Comparison of ENCODE assay signal across 8 cellular contexts in genomic region chr17:30476726-30477082, GRCh38. TPM values are rescaled to one million over a fixed set of nuclear protein-coding genes. Genes with fewer than 3 reads are reported as not detected.
DNase-seq lines count a peak whose midpoint lies in the region; ATAC-seq and TF ChIP-seq lines count a peak whose summit lies in the region.

No MANE protein-coding gene starts in this region.

- H3K9ac ChIP-seq in ES-I3 (ENCODE audit: low read depth, low read length): peak overlapping the region; percentile 68; the same call in 1 of the 2 replicates

- peak; percentile 17 for ATAC-seq in HG02571 (IDR thresholded peaks at IDR 0.05; ENCODE audit: unreplicated experiment)
- ATAC-seq in Panc1: peak; percentile 52
- no peak for ATAC-seq in central memory CD8-positive, alpha-beta T cell (replicated peaks; ENCODE audit: extremely low read depth, poor library complexity, severe bottlenecking)
- peak; percentile 10 to 14 for ATAC-seq in lower lobe of right lung
- no peak for ATAC-seq in HG03521 (IDR thresholded peaks at IDR 0.05; ENCODE audit: unreplicated experiment)

- no peaks in the 10 kb centered on the region for H3K27me3 Mint-ChIP-seq in central memory CD8-positive, alpha-beta T cell

- H3K27ac ChIP-seq in Panc1 (ENCODE audit: low read length): peak overlapping the region; percentile 98
- peak overlapping the region; percentile 92 for H3K27ac ChIP-seq in lower lobe of right lung
- peak overlapping the region in 2 of 3 donors; percentile 94 to 95 for H3K27ac ChIP-seq in thyroid gland

- no TSS peak for BruUV-seq in Panc1 (replicated peaks; lab: Mats Ljungman, UMichigan)

- H3K9me3 ChIP-seq in ES-I3 (ENCODE audit: control insufficient read depth, insufficient read depth, low read length) (no peaks in the 10 kb centered on the region), Panc1 (ENCODE audit: control insufficient read depth, insufficient read depth, low read depth, low read length) (no peaks in the 10 kb centered on the region), lower lobe of right lung (no peaks in the 10 kb centered on the region), thyroid gland (no peaks in the 10 kb centered on the region)

- peaks cover 26% of the 10 kb centered on the region for H3K4me1 Mint-ChIP-seq in central memory CD8-positive, alpha-beta T cell

- DNase-seq in Panc1 (ENCODE audit: low read depth, low spot score): no peak
- no peak for DNase-seq in central memory CD8-positive, alpha-beta T cell (ENCODE audit: low spot score in 2 of 2)
- DNase-seq in lower lobe of right lung: no peak
- DNase-seq in thyroid gland: no peak
- no peak for DNase-seq in NCI-H2081 (lab: John Stamatoyannopoulos, UW)

- intact Hi-C loops in Panc1 (cut with micrococcal nuclease; ENCODE audit: unreplicated experiment) (no loop called here), lower lobe of right lung (cut with DNase I) (no loop called here), thyroid gland (cut with DNase I) (no loop called here)

- TF ChIP-seq CTCF in Panc1 (IDR thresholded peaks at IDR 0.05): no peak
- no peak for TF ChIP-seq CTCF in lower lobe of right lung (IDR thresholded peaks at IDR 0.05)
- no peak for TF ChIP-seq CTCF in thyroid gland (IDR thresholded peaks at IDR 0.05)

- H3K4me3 Mint-ChIP-seq in central memory CD8-positive, alpha-beta T cell: peak overlapping the region; percentile 95

- H3K4me1 ChIP-seq in ES-I3 (ENCODE audit: insufficient read depth, low read length) (no peaks in the 10 kb centered on the region), Panc1 (ENCODE audit: control insufficient read depth, insufficient read depth, low read length) (peaks cover 12% of the 10 kb centered on the region), lower lobe of right lung (peaks cover 21% of the 10 kb centered on the region), thyroid gland (peaks cover 5 to 19% of the 10 kb centered on the region in 2 donors)

- no peak for TF ChIP-seq POLR2A in thyroid gland (IDR thresholded peaks at IDR 0.05)

- H3K4me3 ChIP-seq in Panc1 (ENCODE audit: low read depth in 2 of 2, low read length in 2 of 2) (peak overlapping the region; percentile 88 to 91), lower lobe of right lung (peak overlapping the region; percentile 69), thyroid gland (replicated peaks in 1 of 3) (peak overlapping the region in 1 of 3 donors; percentile 95)

- 28 to 29% methylated on average over 7 of the region's 7 CpGs for WGBS in thyroid gland, 2 donors

- POLR2A ChIA-PET in Panc1 (lab: Charles Lee): interaction anchor here (0.7 to 1.6 kb wide), 2 partner anchors 124 to 255 kb away, joined by 4 read pairs; no protein-coding TSS in a partner anchor

- H3K27ac Mint-ChIP-seq in central memory CD8-positive, alpha-beta T cell (ENCODE audit: low read depth): peak overlapping the region; percentile 99

- in situ Hi-C loops in Panc1 (cut with HindIII; ENCODE audit: low pct_unique_long_range_greater_than_20kb, low sequenced_read_pairs): no loop called here

- H3K27me3 ChIP-seq in Panc1 (ENCODE audit: control insufficient read depth, insufficient read depth, low read length) (no peaks in the 10 kb centered on the region), lower lobe of right lung (ENCODE audit: low read depth) (no peaks in the 10 kb centered on the region), thyroid gland (no peaks in the 10 kb centered on the region)

- CTCF ChIA-PET in Panc1 (lab: Charles Lee): interaction anchor here (0.9 kb wide), 1 partner anchor 24 kb away, joined by 3 read pairs; no protein-coding TSS in a partner anchor

- peaks cover 34% of the 10 kb centered on the region for H3K36me3 Mint-ChIP-seq in central memory CD8-positive, alpha-beta T cell (ENCODE audit: insufficient read depth)

- no peaks in the 10 kb centered on the region for H3K9me3 Mint-ChIP-seq in central memory CD8-positive, alpha-beta T cell

- H3K36me3 ChIP-seq in ES-I3 (ENCODE audit: insufficient read depth, low read length): peaks cover 2% of the 10 kb centered on the region; the same call in 1 of the 2 replicates
- peaks cover 7% of the 10 kb centered on the region for H3K36me3 ChIP-seq in Panc1 (ENCODE audit: control insufficient read depth, insufficient read depth, low read length)
- H3K36me3 ChIP-seq in lower lobe of right lung: peaks cover 28% of the 10 kb centered on the region
- peaks cover 0 to 10% of the 10 kb centered on the region in 2 donors for H3K36me3 ChIP-seq in thyroid gland

RNA-seq across cellular contexts. Expression of gene GOSR1, which starts 0.5 kb away (rescaled TPM):
- total RNA-seq in Panc1 (2021; ENCODE audit: unreplicated experiment) (68.0 TPM), lower lobe of right lung (50.9 TPM), thyroid gland (10 to 100 TPM; 36.3 to 70.4 (median 54.7) TPM)
- polyA plus RNA-seq in Panc1 (2012; ENCODE audit: insufficient read length): 35.4 TPM

Comparison
In these comparisons a context has a peak if more than half of its experiments do, and no peak if none do; other contexts are left out.
1. ATAC-seq: peak in HG02571 (single experiment), Panc1 (single experiment) and lower lobe of right lung (2 of 2); none in central memory CD8-positive, alpha-beta T cell (single experiment) and HG03521 (single experiment).
2. Peak in every context shown above with its lines, with median percentiles within 50 percentile points of each other: H3K27ac ChIP-seq.